21 cellular contexts compared by ENCODE assay signal in the genomic region with DNA sequence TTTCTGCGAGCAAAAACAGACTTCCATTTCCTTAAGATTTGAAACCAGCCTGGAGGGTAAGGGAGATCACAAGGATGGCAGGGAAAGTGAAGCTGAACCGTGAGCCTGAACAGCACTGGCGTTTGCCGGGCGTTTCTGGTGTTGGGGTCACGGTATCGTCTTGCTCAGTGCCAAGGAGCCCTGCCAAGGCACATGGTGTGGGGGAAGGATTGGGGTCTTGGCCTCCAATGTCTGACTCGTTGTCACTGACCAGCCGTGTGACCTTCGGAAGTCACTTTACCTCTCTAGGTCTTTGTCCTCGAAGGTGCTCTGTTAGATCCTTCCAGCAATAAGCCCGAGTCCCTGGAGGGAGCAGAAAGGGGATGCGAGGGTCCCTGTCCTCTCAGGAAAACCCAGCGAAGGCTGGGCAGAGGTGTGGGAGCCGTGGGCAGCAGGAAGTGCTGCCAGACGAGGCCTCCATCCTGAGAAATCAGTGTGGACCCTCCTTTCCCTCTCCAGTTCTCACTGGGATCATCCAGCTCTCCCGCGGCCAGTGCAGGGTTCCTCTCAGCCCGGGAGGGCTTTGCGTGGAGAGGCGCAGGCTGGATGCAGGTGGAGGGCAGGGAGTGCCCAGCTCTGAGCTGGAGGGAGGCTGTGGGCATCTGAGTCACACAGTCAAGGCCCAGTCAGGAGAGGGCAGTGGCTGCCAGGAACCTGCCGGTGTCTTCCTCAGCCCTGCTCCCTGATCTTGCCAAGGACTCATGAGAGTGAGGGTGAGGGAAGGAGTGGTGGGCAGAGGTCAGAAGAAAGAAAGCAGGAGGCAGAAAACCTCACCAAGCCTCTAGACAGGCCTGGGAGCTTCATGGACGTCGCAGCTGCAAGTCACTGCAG. TPM values are rescaled to one million over a fixed set of nuclear protein-coding genes. Genes with fewer than 3 reads are reported as not detected.
DNase-seq lines count a peak whose midpoint lies in the region; ATAC-seq and TF ChIP-seq lines count a peak whose summit lies in the region.
"Had no signal": no experiment of that assay in that cellular context is flagged by ENCODE, and none has a peak within 500 bp of the region (broad histone marks: within the 10 kb centered on the region; RNA-seq: fewer than 3 reads in every experiment).

No MANE protein-coding gene starts in this region.

- intact Hi-C loops in left ventricle myocardium superior (cut with micrococcal nuclease), result no loop called here
- intact Hi-C loops in Right ventricle myocardium superior (cut with DNase I), result no loop called here

- peaks cover 16% of the 10 kb centered on the region for H3K4me1 Mint-ChIP-seq in nephron progenitor cell

- no peak overlapping the region for H3K4me3 Mint-ChIP-seq in nephron progenitor cell
- H3K4me3 Mint-ChIP-seq: CD4-positive, CD25-positive, alpha-beta regulatory T cell had no signal

- H3K4me3 ChIP-seq in skeletal muscle tissue (ENCODE audit: low read length in 3 of 3), result no peak overlapping the region
- H3K4me3 ChIP-seq: BLaER1, GM23248, MG63 had no signal

- H3K27me3 ChIP-seq in skeletal muscle tissue (ENCODE audit: control insufficient read depth in 3 of 3, insufficient read depth in 3 of 3, low read length in 3 of 3), result no peaks in the 10 kb centered on the region
- H3K27me3 ChIP-seq: BLaER1, MG63 had no signal

- H3K9me3 Mint-ChIP-seq in nephron progenitor cell, result no peaks in the 10 kb centered on the region
- H3K9me3 Mint-ChIP-seq: CD4-positive, CD25-positive, alpha-beta regulatory T cell had no signal

- H3K27ac ChIP-seq in skeletal muscle tissue (ENCODE audit: low read depth, low read length), result peak overlapping the region; percentile 6
- H3K27ac ChIP-seq: BLaER1, GM23248 had no signal

- H3K27ac Mint-ChIP-seq in nephron progenitor cell, result peak overlapping the region; percentile 36

- H3K27me3 Mint-ChIP-seq in nephron progenitor cell (ENCODE audit: low read depth, poor library complexity), result no peaks in the 10 kb centered on the region
- H3K27me3 Mint-ChIP-seq: CD4-positive, CD25-positive, alpha-beta regulatory T cell had no signal

- H3K36me3 Mint-ChIP-seq in nephron progenitor cell (ENCODE audit: low read depth), result no peaks in the 10 kb centered on the region

- no peak for ATAC-seq in left ventricle myocardium superior
- ATAC-seq in Right ventricle myocardium superior (ENCODE audit: poor library complexity), result no peak
- no peak for ATAC-seq in HG03135 (IDR thresholded peaks at IDR 0.05; ENCODE audit: unreplicated experiment)
- ATAC-seq: PC-3 had no signal

- peak overlapping the region in 2 of 3 donors; percentile 20 to 33 for H3K9ac ChIP-seq in skeletal muscle tissue (ENCODE audit: low read depth in 1 of 3, low read length in 3 of 3)
- H3K9ac ChIP-seq: BLaER1, GM23248 had no signal

- peaks cover 34 to 69% (median 49%) of the 10 kb centered on the region in 3 donors for H3K4me1 ChIP-seq in skeletal muscle tissue (ENCODE audit: control insufficient read depth in 3 of 3, insufficient read depth in 3 of 3, low read length in 3 of 3)

- peak; percentile 19 for DNase-seq in left ventricle myocardium superior
- no peak for DNase-seq in Right ventricle myocardium superior
- DNase-seq in nephron progenitor cell, result no peak
- no peak for DNase-seq in activated CD4-positive, CD25-positive, alpha-beta regulatory T cell (lab: John Stamatoyannopoulos, UW)
- no peak for DNase-seq in NCI-H1048 (lab: John Stamatoyannopoulos, UW)
- no peak for DNase-seq in iPS-NIHi11 (ENCODE audit: low spot score)
- DNase-seq: CD4-positive, CD25-positive, alpha-beta regulatory T cell; DMS53; GM23248; KBM-7; MG63; NCI-H2029 treated with DMSO at 0.1 percent for 48 hours; NCI-H446 treated with DMSO at 0.1 percent for 48 hours; NCI-H526; NCI-H82; NK-92 treated with Interleukin-12 subunit alpha and Interleukin-12 subunit beta, amount 100 ng/mL, for 24 hours; PC-3; SHP77 had no signal

- peaks cover 50 to 56% (median 55%) of the 10 kb centered on the region in 3 donors for H3K36me3 ChIP-seq in skeletal muscle tissue (ENCODE audit: control insufficient read depth in 3 of 3, insufficient read depth in 3 of 3, low read length in 3 of 3)
- H3K36me3 ChIP-seq: MG63 had no signal

- H3K9me3 ChIP-seq in skeletal muscle tissue (ENCODE audit: control insufficient read depth in 3 of 3, low read length in 3 of 3), result no peaks in the 10 kb centered on the region
- H3K9me3 ChIP-seq: BLaER1, MG63 had no signal

- no peak for TF ChIP-seq CTCF in nephron progenitor cell (IDR thresholded peaks at IDR 0.05)

RNA-seq across cellular contexts. Expression of a gene that starts 18.9 kb away (rescaled TPM):
- total RNA-seq in left ventricle myocardium superior (78.6 TPM), Right ventricle myocardium superior (68.6 TPM), skeletal muscle tissue (14.1 TPM)
